ENCODE assay signal across 10 cellular contexts in genomic region chr14:93958567-93959238, GRCh38. TPM values are rescaled to one million over a fixed set of nuclear protein-coding genes. Genes with fewer than 3 reads are reported as not detected.
DNase-seq lines count a peak whose midpoint lies in the region; ATAC-seq, FAIRE-seq and TF ChIP-seq lines count a peak whose summit lies in the region.
"Had no signal": no experiment of that assay in that cellular context is flagged by ENCODE, and none has a peak within 500 bp of the region (broad histone marks: within the 10 kb centered on the region; RNA-seq: fewer than 3 reads in every experiment).

No MANE protein-coding gene starts in this region.

- peak overlapping the region; percentile 93 for H3K27ac Mint-ChIP-seq in memory B cell

- no peaks in the 10 kb centered on the region for H3K27me3 Mint-ChIP-seq in memory B cell

- H3K36me3 ChIP-seq in HepG2 (replicated peaks in 1 of 2; ENCODE audit: control insufficient read depth in 1 of 2, insufficient read depth in 2 of 2, low read length in 2 of 2) (no peaks in the 10 kb centered on the region), right lobe of liver (no peaks in the 10 kb centered on the region), vagina (no peaks in the 10 kb centered on the region)

- TF ChIP-seq CTCF in HepG2 (CRISPR knock-in tag; IDR thresholded peaks at IDR 0.05), result no peak
- TF ChIP-seq CTCF in right lobe of liver (IDR thresholded peaks at IDR 0.05), result no peak
- TF ChIP-seq CTCF in vagina (IDR thresholded peaks at IDR 0.05), result no peak
- TF ChIP-seq CTCF in GM13977 (IDR thresholded peaks at IDR 0.05; ENCODE audit: extremely low read depth, insufficient read depth, missing control alignments), result no peak

- no peaks in the 10 kb centered on the region for H3K36me3 Mint-ChIP-seq in memory B cell

- H4K20me1 ChIP-seq in HepG2 (ENCODE audit: insufficient read depth, low read length), result no peaks in the 10 kb centered on the region

- no peak for FAIRE-seq in HepG2 (lab: Jason Lieb, UNC)

- H3K4me3 Mint-ChIP-seq in memory B cell, result peak overlapping the region; percentile 70

- no peaks in the 10 kb centered on the region for H3K9me3 Mint-ChIP-seq in memory B cell

- CTCF ChIA-PET in HepG2 (lab: Yijun Ruan, JAX; ENCODE audit: low intra/inter-chr PET ratio, low total read pairs), result interaction anchor here (1.0 kb wide), 1 partner anchor 12 kb away, joined by 3 read pairs; no protein-coding TSS in a partner anchor

- H3K4me2 ChIP-seq in HepG2 (ENCODE audit: low read depth, low read length), result peak overlapping the region; percentile 64

- in situ Hi-C loops in HepG2 (cut with HindIII; ENCODE audit: extremely low pct_ligation_motif_present, low pct_unique_long_range_greater_than_20kb) (no loop called here), GM13977 (cut with MboI; ENCODE audit: low pct_unique_long_range_greater_than_20kb, low sequenced_read_pairs, unreplicated experiment) (loop anchor here (25.0 kb wide), 1 partner anchor 1554 kb away; the partner anchor contains the start of gene SYNE3)

- no peak overlapping the region for H2AFZ ChIP-seq in HepG2 (ENCODE audit: low read length)

- POLR2A ChIA-PET in HepG2 (lab: Yijun Ruan, JAX), result interaction anchor here (0.7 to 3.9 kb wide), 24 partner anchors 9 to 437 kb away, joined by 3 to 30 read pairs (median 6); partner anchors contain the start of genes CCDC197, DDX24, IFI27L1 and OTUB2

- no peak for TF ChIP-seq POLR2A in HepG2 (IDR thresholded peaks at IDR 0.05; ENCODE audit: insufficient read depth in 1 of 2, low read depth in 2 of 2, low read length in 2 of 2)
- no peak for TF ChIP-seq POLR2A in right lobe of liver (IDR thresholded peaks at IDR 0.05)
- no peak for TF ChIP-seq POLR2A in vagina (IDR thresholded peaks at IDR 0.05)

- no peak for DNase-seq in HepG2 (ENCODE audit: low spot score)
- no peak for DNase-seq in right lobe of liver
- peak; percentile 41 for DNase-seq in activated T-cell treated with anti-CD3 and anti-CD28 coated beads, Interleukin-2, amount 50 U/mL, for 48 hours
- no peak for DNase-seq in memory B cell (ENCODE audit: low spot score in 2 of 2)
- DNase-seq in vagina (ENCODE audit: extremely low spot score in 2 of 2), result no peak
- no peak for DNase-seq in OCI-M2 (lab: John Stamatoyannopoulos, UW; ENCODE audit: unreplicated experiment)
- DNase-seq in GM13977 (ENCODE audit: low spot score), result no peak
- no peak for DNase-seq in NAMALWA (ENCODE audit: low spot score)

- TSS peak; percentile 98 for BruUV-seq in HepG2 (replicated peaks; lab: Mats Ljungman, UMichigan)

- peak overlapping the region; percentile 69 for H3K9ac ChIP-seq in HepG2 (ENCODE audit: insufficient read depth, low read depth, low read length)

- H3K27me3 ChIP-seq in HepG2 (ENCODE audit: control insufficient read depth in 1 of 2, insufficient read depth in 2 of 2, low read length in 2 of 2) (no peaks in the 10 kb centered on the region), right lobe of liver (no peaks in the 10 kb centered on the region), vagina (no peaks in the 10 kb centered on the region)

- H3K9me3 ChIP-seq in HepG2 (ENCODE audit: low read length) (no peaks in the 10 kb centered on the region), right lobe of liver (no peaks in the 10 kb centered on the region), vagina (no peaks in the 10 kb centered on the region)

- 85% methylated on average over 6 of the region's 7 CpGs for whole genome bisulfite sequencing in HepG2 (ENCODE audit: low lambda C conversion rate)
- 82% methylated on average over 5 of the region's 7 CpGs for WGBS in right lobe of liver (ENCODE audit: insufficient coverage, low coverage, low lambda C conversion rate, missing lambda C conversion rate)

- no peak for TF ChIP-seq RAD21 in HepG2 (CRISPR knock-in tag; IDR thresholded peaks at IDR 0.05)

- H3K4me1 Mint-ChIP-seq in memory B cell, result peaks cover 79% of the 10 kb centered on the region

- H3K4me3 ChIP-seq in HepG2 (replicated peaks in 1 of 3; ENCODE audit: insufficient read depth in 1 of 3, low read depth in 2 of 3, low read length in 3 of 3), result peak overlapping the region in 1 of 3 experiments; percentile 39; a peak in 1 of 6 replicates
- H3K4me3 ChIP-seq in right lobe of liver, result no peak overlapping the region
- H3K4me3 ChIP-seq in vagina, result no peak overlapping the region

- intact Hi-C loops in HepG2 (cut with micrococcal nuclease; ENCODE audit: unreplicated experiment) (loop anchor here (10.0 kb wide), 1 partner anchor 176 kb away; no protein-coding TSS in a partner anchor), right lobe of liver (cut with DNase I) (no loop called here), vagina (cut with DNase I) (no loop called here)

- no peak for ATAC-seq in HepG2
- ATAC-seq in right lobe of liver, result no peak
- ATAC-seq in memory B cell (ENCODE audit: low read depth), result no peak

- H3K4me1 ChIP-seq in HepG2 (ENCODE audit: insufficient read depth, low read length) (peaks cover 89% of the 10 kb centered on the region), right lobe of liver (peaks cover 0 to 5% (median 0%) of the 10 kb centered on the region in 4 donors), vagina (peaks cover 17% of the 10 kb centered on the region)

- peak overlapping the region; percentile 79 for H3K27ac ChIP-seq in HepG2 (ENCODE audit: extremely low read length, insufficient read depth, low read length)
- no peak overlapping the region for H3K27ac ChIP-seq in right lobe of liver
- peak overlapping the region; percentile 5 for H3K27ac ChIP-seq in vagina

- H3K79me2 ChIP-seq in HepG2 (ENCODE audit: insufficient read depth, low read length), result no peaks in the 10 kb centered on the region

- TF ChIP-seq EP300 in HepG2 (IDR thresholded peaks at IDR 0.05; ENCODE audit: low read depth in 2 of 2, low read length in 2 of 2) (no peak), HepG2 (CRISPR knock-in tag; IDR thresholded peaks at IDR 0.05; ENCODE audit: borderline replicate concordance) (no peak)

RNA-seq across cellular contexts. Expression of gene ASB2, which starts 17.7 kb away (rescaled TPM):
- 0.46 and 0.82 TPM in 2 replicates for total RNA-seq in HepG2 (2016; rRNA removed; fragmentation: Illumina TruSeq; extraction: Trizol)
- total RNA-seq in HepG2 (2016; cell fraction: cytosol; rRNA removed; fragmentation: Illumina TruSeq; extraction: Trizol; ENCODE audit: low read depth), result 0.26 and 0.40 TPM in 2 replicates
- 0.62 and 0.93 TPM in 2 replicates for total RNA-seq in HepG2 (2016; cell fraction: insoluble cytoplasmic fraction; rRNA removed; fragmentation: Illumina TruSeq; extraction: Trizol)
- 0.37 and 0.83 TPM in 2 replicates for total RNA-seq in HepG2 (2016; cell fraction: membrane; rRNA removed; fragmentation: Illumina TruSeq; extraction: Trizol)
- 1.1 and 1.3 TPM in 2 replicates for total RNA-seq in HepG2 (2016; cell fraction: nucleus; rRNA removed; fragmentation: Illumina TruSeq; extraction: Trizol)
- polyA plus RNA-seq in HepG2 (2011; rRNA removed), result 4.1 and 4.5 TPM in 2 replicates
- 4.5 and 6.1 TPM in 2 replicates for polyA plus RNA-seq in HepG2 (2011; cell fraction: cytosol; rRNA removed)
- 9.6 and 13.9 TPM in 2 replicates for polyA plus RNA-seq in HepG2 (2011; cell fraction: nucleus; rRNA removed)
- 0.48 and 0.80 TPM in 2 replicates for polyA plus RNA-seq in HepG2 (2012)
- 0.21 and 0.37 TPM in 2 replicates for polyA plus RNA-seq in HepG2 (2016; cell fraction: cytosol; fragmentation: Illumina TruSeq; extraction: Trizol; ENCODE audit: low read depth)
- polyA plus RNA-seq in HepG2 (2016; cell fraction: insoluble cytoplasmic fraction; fragmentation: Illumina TruSeq; extraction: Trizol; ENCODE audit: low read depth), result 0.58 and 0.71 TPM in 2 replicates
- polyA plus RNA-seq in HepG2 (2016; cell fraction: membrane; fragmentation: Illumina TruSeq; extraction: Trizol; ENCODE audit: low read depth), result 0.35 and 0.43 TPM in 2 replicates
- polyA plus RNA-seq in HepG2 (2016; cell fraction: nucleus; fragmentation: Illumina TruSeq; extraction: Trizol; ENCODE audit: insufficient read depth, low read depth), result 1.0 and 1.6 TPM in 2 replicates
- polyA minus RNA-seq in HepG2 (2011; rRNA and poly(A)+ RNA removed; ENCODE audit: low replicate concordance), result 14.4 TPM in 1 of 2 replicates, not detected in the other
- polyA minus RNA-seq in HepG2 (2011; cell fraction: cytosol; rRNA and poly(A)+ RNA removed), result 3.1 and 3.4 TPM in 2 replicates
- 3.7 and 6.6 TPM in 2 replicates for polyA minus RNA-seq in HepG2 (2011; cell fraction: nucleus; rRNA and poly(A)+ RNA removed)
- under 1 TPM; 0.20 to 0.59 (median 0.28) TPM for total RNA-seq in right lobe of liver
- total RNA-seq in vagina, result 24.1 TPM
- total RNA-seq: M059J had no signal

RNA-seq across cellular contexts. Expression of gene FAM181A, which starts 31.6 kb away (rescaled TPM):
- total RNA-seq in HepG2 (2016; rRNA removed; fragmentation: Illumina TruSeq; extraction: Trizol), result 1.1 and 1.5 TPM in 2 replicates
- total RNA-seq in HepG2 (2016; cell fraction: cytosol; rRNA removed; fragmentation: Illumina TruSeq; extraction: Trizol; ENCODE audit: low read depth), result 0.18 and 0.51 TPM in 2 replicates
- 0.95 and 1.2 TPM in 2 replicates for total RNA-seq in HepG2 (2016; cell fraction: insoluble cytoplasmic fraction; rRNA removed; fragmentation: Illumina TruSeq; extraction: Trizol)
- total RNA-seq in HepG2 (2016; cell fraction: membrane; rRNA removed; fragmentation: Illumina TruSeq; extraction: Trizol), result 1.1 and 1.4 TPM in 2 replicates
- 0.38 and 1.1 TPM in 2 replicates for total RNA-seq in HepG2 (2016; cell fraction: nucleus; rRNA removed; fragmentation: Illumina TruSeq; extraction: Trizol)
- 0.80 and 1.1 TPM in 2 replicates for polyA plus RNA-seq in HepG2 (2011; rRNA removed)
- 0.47 and 0.89 TPM in 2 replicates for polyA plus RNA-seq in HepG2 (2011; cell fraction: cytosol; rRNA removed)
- polyA plus RNA-seq in HepG2 (2011; cell fraction: nucleus; rRNA removed), result 0.45 and 0.61 TPM in 2 replicates
- 0.69 and 0.97 TPM in 2 replicates for polyA plus RNA-seq in HepG2 (2012)
- polyA plus RNA-seq in HepG2 (2016; cell fraction: cytosol; fragmentation: Illumina TruSeq; extraction: Trizol; ENCODE audit: low read depth), result 0.54 and 0.60 TPM in 2 replicates
- 1.4 and 1.8 TPM in 2 replicates for polyA plus RNA-seq in HepG2 (2016; cell fraction: insoluble cytoplasmic fraction; fragmentation: Illumina TruSeq; extraction: Trizol; ENCODE audit: low read depth)
- 0.57 and 0.84 TPM in 2 replicates for polyA plus RNA-seq in HepG2 (2016; cell fraction: membrane; fragmentation: Illumina TruSeq; extraction: Trizol; ENCODE audit: low read depth)
- 1.6 and 2.1 TPM in 2 replicates for polyA plus RNA-seq in HepG2 (2016; cell fraction: nucleus; fragmentation: Illumina TruSeq; extraction: Trizol; ENCODE audit: insufficient read depth, low read depth)
- polyA minus RNA-seq in HepG2 (2011; rRNA and poly(A)+ RNA removed; ENCODE audit: low replicate concordance), result 1.6 TPM in 1 of 2 replicates, not detected in the other
- not detected in 2 replicates for polyA minus RNA-seq in HepG2 (2011; cell fraction: cytosol; rRNA and poly(A)+ RNA removed)
- not detected in 2 replicates for polyA minus RNA-seq in HepG2 (2011; cell fraction: nucleus; rRNA and poly(A)+ RNA removed)
- total RNA-seq in right lobe of liver, result not detected
- not detected for total RNA-seq in vagina
- total RNA-seq: M059J, mesenteric fat pad had no signal

RNA-seq across cellular contexts. Expression of gene CCDC197, which starts 38.4 kb away (rescaled TPM):
- total RNA-seq in HepG2 (2016; rRNA removed; fragmentation: Illumina TruSeq; extraction: Trizol) (0.11 TPM in 1 of 2 replicates, not detected in the other), right lobe of liver (not detected), vagina (not detected)
- not detected in 2 replicates for total RNA-seq in HepG2 (2016; cell fraction: cytosol; rRNA removed; fragmentation: Illumina TruSeq; extraction: Trizol; ENCODE audit: low read depth)
- not detected in 2 replicates for total RNA-seq in HepG2 (2016; cell fraction: insoluble cytoplasmic fraction; rRNA removed; fragmentation: Illumina TruSeq; extraction: Trizol)
- not detected in 2 replicates for total RNA-seq in HepG2 (2016; cell fraction: membrane; rRNA removed; fragmentation: Illumina TruSeq; extraction: Trizol)
- total RNA-seq in HepG2 (2016; cell fraction: nucleus; rRNA removed; fragmentation: Illumina TruSeq; extraction: Trizol), result not detected in 2 replicates
- polyA plus RNA-seq in HepG2 (2011; rRNA removed), result 0.13 TPM in 1 of 2 replicates, not detected in the other
- not detected in 2 replicates for polyA plus RNA-seq in HepG2 (2011; cell fraction: cytosol; rRNA removed)
- polyA plus RNA-seq in HepG2 (2011; cell fraction: nucleus; rRNA removed), result 0.17 TPM in 1 of 2 replicates, not detected in the other
- 0.11 TPM in 1 of 2 replicates, not detected in the other for polyA plus RNA-seq in HepG2 (2012)
- not detected in 2 replicates for polyA plus RNA-seq in HepG2 (2016; cell fraction: cytosol; fragmentation: Illumina TruSeq; extraction: Trizol; ENCODE audit: low read depth)
- not detected in 2 replicates for polyA plus RNA-seq in HepG2 (2016; cell fraction: insoluble cytoplasmic fraction; fragmentation: Illumina TruSeq; extraction: Trizol; ENCODE audit: low read depth)
- polyA plus RNA-seq in HepG2 (2016; cell fraction: membrane; fragmentation: Illumina TruSeq; extraction: Trizol; ENCODE audit: low read depth), result 0.16 TPM in 1 of 2 replicates, not detected in the other
- polyA plus RNA-seq in HepG2 (2016; cell fraction: nucleus; fragmentation: Illumina TruSeq; extraction: Trizol; ENCODE audit: insufficient read depth, low read depth), result 0.33 TPM in 1 of 2 replicates, not detected in the other
- polyA minus RNA-seq in HepG2 (2011; rRNA and poly(A)+ RNA removed; ENCODE audit: low replicate concordance), result 0.20 TPM in 1 of 2 replicates, not detected in the other
- polyA minus RNA-seq in HepG2 (2011; cell fraction: cytosol; rRNA and poly(A)+ RNA removed), result not detected in 2 replicates
- polyA minus RNA-seq in HepG2 (2011; cell fraction: nucleus; rRNA and poly(A)+ RNA removed), result not detected in 2 replicates
- total RNA-seq: M059J, mesenteric fat pad had no signal

Comparison
In these comparisons a context has a peak if more than half of its experiments do, and no peak if none do; other contexts are left out.
1. H3K27ac ChIP-seq: peak in HepG2 (single experiment) and vagina (single experiment); none in right lobe of liver (0 of 3).
2. DNase-seq: peak in activated T-cell treated with anti-CD3 and anti-CD28 coated beads, Interleukin-2, amount 50 U/mL, for 48 hours (2 of 2); none in HepG2 (single experiment), right lobe of liver (0 of 3), memory B cell (0 of 2), vagina (0 of 2), OCI-M2 (single experiment), GM13977 (single experiment) and NAMALWA (single experiment).
3. RNA of gene ASB2, which starts 17.7 kb away (total RNA-seq): 24.1 TPM in vagina (single experiment); 0.26 to 1.3 TPM in HepG2 and 0.20 to 0.59 TPM in right lobe of liver; every median in the first group is over 10 times any median in the second.